Comparison of ENCODE assay signal across 1 cellular context in the genomic region with DNA sequence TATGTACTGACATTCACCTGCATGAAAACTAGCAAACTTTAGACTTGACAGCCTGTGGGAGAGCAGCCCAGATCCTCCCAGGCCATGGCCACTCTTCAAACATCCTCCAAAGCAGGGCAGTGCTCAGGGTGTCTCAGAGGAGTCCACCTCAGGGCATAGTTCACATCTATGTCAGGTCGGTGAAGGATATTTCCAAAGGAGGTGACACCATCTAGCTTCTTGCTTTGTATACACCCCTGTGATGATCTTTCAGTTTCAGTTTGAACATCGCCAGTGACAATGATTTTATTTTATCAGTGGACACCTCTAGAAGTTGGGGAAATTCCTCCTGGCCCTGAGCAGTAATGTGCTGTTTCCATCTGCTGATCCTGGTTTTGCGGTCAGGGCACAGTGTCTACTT.
TF ChIP-seq lines count a peak whose summit lies in the region.

No MANE protein-coding gene starts in this region.

TF ChIP-seq in SK-N-SH treated with all-trans-retinoic acid at 6 μM for 48 hours, 23 proteins besides CTCF, POLR2A, EP300 and RAD21 (continued from another document):
- TF ChIP-seq, protein P1, sequence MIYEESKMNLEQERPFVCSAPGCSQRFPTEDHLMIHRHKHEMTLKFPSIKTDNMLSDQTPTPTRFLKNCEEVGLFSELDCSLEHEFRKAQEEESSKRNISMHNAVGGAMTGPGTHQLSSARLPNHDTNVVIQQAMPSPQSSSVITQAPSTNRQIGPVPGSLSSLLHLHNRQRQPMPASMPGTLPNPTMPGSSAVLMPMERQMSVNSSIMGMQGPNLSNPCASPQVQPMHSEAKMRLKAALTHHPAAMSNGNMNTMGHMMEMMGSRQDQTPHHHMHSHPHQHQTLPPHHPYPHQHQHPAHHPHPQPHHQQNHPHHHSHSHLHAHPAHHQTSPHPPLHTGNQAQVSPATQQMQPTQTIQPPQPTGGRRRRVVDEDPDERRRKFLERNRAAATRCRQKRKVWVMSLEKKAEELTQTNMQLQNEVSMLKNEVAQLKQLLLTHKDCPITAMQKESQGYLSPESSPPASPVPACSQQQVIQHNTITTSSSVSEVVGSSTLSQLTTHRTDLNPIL (CRISPR knock-in tag; IDR thresholded peaks at IDR 0.05; ENCODE audit: low read depth) = no peak
